Comparison of ENCODE assay signal across 19 cellular contexts in the genomic region with DNA sequence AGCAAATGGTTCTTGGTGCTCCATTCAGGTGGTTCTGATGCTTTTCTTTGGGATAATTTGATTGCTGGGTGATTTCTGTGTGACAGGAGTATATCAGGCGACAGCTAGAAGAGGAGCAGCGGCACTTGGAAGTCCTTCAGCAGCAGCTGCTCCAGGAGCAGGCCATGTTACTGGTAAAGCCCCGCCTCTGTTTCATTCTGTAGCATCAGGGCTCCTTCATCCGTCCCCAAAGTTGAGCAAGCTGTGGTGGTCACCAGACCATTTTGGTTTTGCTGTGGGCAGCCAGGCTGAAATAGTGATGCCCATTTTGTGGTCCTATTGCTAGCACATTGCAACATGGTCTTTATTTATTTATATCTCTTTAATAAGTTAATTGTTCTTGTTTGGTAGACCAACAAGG.
A peak's percentile ranks its signal among the peaks of the same experiment; 100 is the strongest.
DNase-seq lines count a peak whose midpoint lies in the region; ATAC-seq and TF ChIP-seq lines count a peak whose summit lies in the region.
"Had no signal": no experiment of that assay in that cellular context is flagged by ENCODE, and none has a peak within 500 bp of the region (broad histone marks: within the 10 kb centered on the region; RNA-seq: fewer than 3 reads in every experiment).

No MANE protein-coding gene starts in this region.

- TF ChIP-seq CTCF in heart right ventricle (IDR thresholded peaks at IDR 0.05) (no peak), PC-9 (conservative IDR thresholded peaks at IDR 0.05) (no peak), hepatocyte (IDR thresholded peaks at IDR 0.05; ENCODE audit: poor library complexity) (no peak)

- POLR2A ChIA-PET in PC-9 (lab: Charles Lee; ENCODE audit: unreplicated experiment) = no interaction called here

- H3K9me2 ChIP-seq in PC-9 (ENCODE audit: insufficient read depth) = no peaks in the 10 kb centered on the region
- no peaks in the 10 kb centered on the region for H3K9me2 ChIP-seq in hepatocyte (replicated peaks; ENCODE audit: insufficient read depth)
- H3K9me2 ChIP-seq: SK-N-SH had no signal

- CTCF ChIA-PET in PC-9 (lab: Charles Lee) = interaction anchor here (0.6 kb wide), 1 partner anchor 641 kb away, joined by 3 read pairs; no protein-coding TSS in a partner anchor

- H3K4me1 ChIP-seq in right cardiac atrium (ENCODE audit: control insufficient read depth, insufficient read depth, low read length) = no peaks in the 10 kb centered on the region
- peaks cover 0 to 13% (median 6%) of the 10 kb centered on the region in 9 donors for H3K4me1 ChIP-seq in heart right ventricle
- peaks cover 43% of the 10 kb centered on the region for H3K4me1 ChIP-seq in PC-9 (replicated peaks; ENCODE audit: insufficient read depth)
- H3K4me1 ChIP-seq in hepatocyte (ENCODE audit: insufficient read depth) = no peaks in the 10 kb centered on the region
- H3K4me1 ChIP-seq: BLaER1 had no signal

- ATAC-seq in right cardiac atrium (no peak), heart right ventricle (no peak), GM19455 (IDR thresholded peaks at IDR 0.05; ENCODE audit: unreplicated experiment) (no peak)
- ATAC-seq: Panc1 had no signal

- H3K9me3 ChIP-seq in right cardiac atrium (ENCODE audit: control insufficient read depth, low read length) (no peaks in the 10 kb centered on the region), heart right ventricle (no peaks in the 10 kb centered on the region), PC-9 (ENCODE audit: insufficient read depth, low read depth) (no peaks in the 10 kb centered on the region), hepatocyte (ENCODE audit: low read depth) (no peaks in the 10 kb centered on the region)
- H3K9me3 ChIP-seq: BLaER1, SK-N-SH had no signal

- intact Hi-C loops in right cardiac atrium (cut with DNase I) = no loop called here
- intact Hi-C loops in heart right ventricle (cut with DNase I) = no loop called here
- intact Hi-C loops in PC-9 (cut with micrococcal nuclease; ENCODE audit: unreplicated experiment) = no loop called here

- H3K79me2 ChIP-seq in PC-9 (ENCODE audit: low read depth) (peaks cover 58% of the 10 kb centered on the region), hepatocyte (peaks cover 22% of the 10 kb centered on the region)

- DNase-seq in right cardiac atrium (no peak), heart right ventricle (no peak), PC-9 (no peak), hepatocyte (ENCODE audit: low spot score) (no peak), NCI-H1417 treated with DMSO at 0.1 percent for 48 hours (lab: John Stamatoyannopoulos, UW) (no peak), NCI-H1105 treated with DMSO at 0.1 percent for 48 hours (lab: John Stamatoyannopoulos, UW) (no peak)
- DNase-seq: DMS153, EL, H9, Kasumi-1, NCI-H1436 treated with DMSO at 0.1 percent for 48 hours, NCI-H2081 treated with DMSO at 0.1 percent for 48 hours, NCI-H226, NCI-H69, Right ventricle myocardium superior, SK-N-SH had no signal

- peak overlapping the region; percentile 26 for H3K27ac ChIP-seq in right cardiac atrium (ENCODE audit: low read length)
- H3K27ac ChIP-seq in heart right ventricle = no peak overlapping the region
- H3K27ac ChIP-seq in PC-9 = peak overlapping the region; percentile 82
- H3K27ac ChIP-seq in hepatocyte = peak overlapping the region; percentile 55
- H3K27ac ChIP-seq: BLaER1 had no signal

- peak overlapping the region; percentile 69 for H3K4me2 ChIP-seq in PC-9
- no peak overlapping the region for H3K4me2 ChIP-seq in hepatocyte
- H3K4me2 ChIP-seq: BLaER1, SK-N-SH had no signal

- peaks cover 0 to 100% (median 18%) of the 10 kb centered on the region in 9 donors for H3K36me3 ChIP-seq in heart right ventricle
- peaks cover 76% of the 10 kb centered on the region for H3K36me3 ChIP-seq in PC-9 (ENCODE audit: low read depth)
- H3K36me3 ChIP-seq in hepatocyte (replicated peaks; ENCODE audit: insufficient read depth, low read depth) = no peaks in the 10 kb centered on the region

- H2AFZ ChIP-seq in PC-9 (no peak overlapping the region), hepatocyte (no peak overlapping the region)

- H3K27me3 ChIP-seq in right cardiac atrium (ENCODE audit: control insufficient read depth, insufficient read depth) (no peaks in the 10 kb centered on the region), heart right ventricle (no peaks in the 10 kb centered on the region), PC-9 (ENCODE audit: insufficient read depth, low read depth) (no peaks in the 10 kb centered on the region), hepatocyte (no peaks in the 10 kb centered on the region)
- H3K27me3 ChIP-seq: BLaER1 had no signal

- peaks cover 56% of the 10 kb centered on the region for H3F3A ChIP-seq in PC-9 (ENCODE audit: insufficient read depth, low read depth)

- WGBS in right cardiac atrium = 66% methylated on average over 4 of the region's 4 CpGs
- 73 to 77% methylated on average over 4 of the region's 4 CpGs for WGBS in heart right ventricle, 2 donors
- 92% methylated on average over 4 of the region's 4 CpGs for WGBS in hepatocyte (ENCODE audit: low lambda C conversion rate, missing lambda C conversion rate)

- H3K4me3 ChIP-seq in right cardiac atrium (ENCODE audit: low read length) (no peak overlapping the region), heart right ventricle (no peak overlapping the region), PC-9 (peak overlapping the region; percentile 7; the same call in 1 of the 2 replicates), hepatocyte (no peak overlapping the region)
- H3K4me3 ChIP-seq: BLaER1 had no signal

- H4K20me1 ChIP-seq in PC-9 (ENCODE audit: insufficient read depth) (0 out of 2 replicates have a peak, but pooled peaks cover 11% of the 10 kb centered on the region), hepatocyte (ENCODE audit: insufficient read depth, poor library complexity, severe bottlenecking) (no peaks in the 10 kb centered on the region)

- BruUV-seq in PC-9 (replicated peaks; lab: Mats Ljungman, UMichigan) = no TSS peak

Comparison
In these comparisons a context has a peak if more than half of its experiments do, and no peak if none do; other contexts are left out.
1. H3K27ac ChIP-seq: peak in right cardiac atrium (single experiment), PC-9 (single experiment) and hepatocyte (single experiment); none in heart right ventricle (0 of 10).